In genomic region chr2:225612636-225613035, GRCh38 we compare ENCODE assay signal across 22 cellular contexts.
DNase-seq lines count a peak whose midpoint lies in the region; ATAC-seq, FAIRE-seq and TF ChIP-seq lines count a peak whose summit lies in the region.
"Had no signal": no experiment of that assay in that cellular context is flagged by ENCODE, and none has a peak within 500 bp of the region (broad histone marks: within the 10 kb centered on the region; RNA-seq: fewer than 3 reads in every experiment).

No MANE protein-coding gene starts in this region.

- no peak for TF ChIP-seq CTCF in HepG2 (CRISPR knock-in tag; IDR thresholded peaks at IDR 0.05)
- no peak for TF ChIP-seq CTCF in right lobe of liver (IDR thresholded peaks at IDR 0.05)
- no peak for TF ChIP-seq CTCF in GM12878 (IDR thresholded peaks at IDR 0.05 in 2 of 3, conservative IDR thresholded peaks at IDR 0.05 in 1 of 3; ENCODE audit: control insufficient read depth in 2 of 3, extremely low read depth in 1 of 3, insufficient read depth in 1 of 3, low read depth in 3 of 3, low read length in 3 of 3)
- no peak for TF ChIP-seq CTCF in neural crest cell (conservative IDR thresholded peaks at IDR 0.05)

- TF ChIP-seq EP300 in HepG2 (IDR thresholded peaks at IDR 0.05; ENCODE audit: low read depth in 2 of 2, low read length in 2 of 2) = no peak
- no peak for TF ChIP-seq EP300 in HepG2 (CRISPR knock-in tag; IDR thresholded peaks at IDR 0.05; ENCODE audit: borderline replicate concordance)
- no peak for TF ChIP-seq EP300 in GM12878 (IDR thresholded peaks at IDR 0.05; ENCODE audit: borderline replicate concordance in 1 of 2, control insufficient read depth in 1 of 2, low read depth in 2 of 2, low read length in 2 of 2)

- H4K20me1 ChIP-seq in HepG2 (ENCODE audit: insufficient read depth, low read length) (no peaks in the 10 kb centered on the region), GM12878 (ENCODE audit: control insufficient read depth, insufficient read depth) (no peaks in the 10 kb centered on the region)
- H4K20me1 ChIP-seq: BLaER1 treated with 17β-estradiol and CSF1 and Interleukin-3, amounts not matched to agents 10 nM and 100 nM had no signal

- BruUV-seq in HepG2 (replicated peaks; lab: Mats Ljungman, UMichigan) (no TSS peak), GM12878 (replicated peaks; lab: Mats Ljungman, UMichigan) (no TSS peak)

- SMC1A ChIA-PET in GM12878 (lab: Charles Lee; ENCODE audit: uncharacterized antibody, unreplicated experiment) = no interaction called here

- WGBS in HepG2 (ENCODE audit: low lambda C conversion rate) = 0% methylated on average over 1 of the region's 1 CpG
- WGBS in right lobe of liver (ENCODE audit: insufficient coverage, low coverage, low lambda C conversion rate, missing lambda C conversion rate) = 36% methylated on average over 1 of the region's 1 CpG
- 0% methylated on average over 1 of the region's 1 CpG for WGBS in GM12878 (ENCODE audit: insufficient coverage, insufficient replicate concordance, low lambda C conversion rate, missing lambda C conversion rate)

- intact Hi-C loops in HepG2 (cut with micrococcal nuclease; ENCODE audit: unreplicated experiment) (no loop called here), right lobe of liver (cut with DNase I) (no loop called here), GM12878 (cut with micrococcal nuclease; ENCODE audit: unreplicated experiment) (no loop called here)

- H3K4me3 ChIP-seq in HepG2 (replicated peaks in 1 of 3; ENCODE audit: insufficient read depth in 1 of 3, low read depth in 2 of 3, low read length in 3 of 3) = no peak overlapping the region
- no peak overlapping the region for H3K4me3 ChIP-seq in right lobe of liver
- H3K4me3 ChIP-seq in GM12878 = no peak overlapping the region
- H3K4me3 ChIP-seq: A549; BLaER1 treated with 17β-estradiol and CSF1 and Interleukin-3, amounts not matched to agents 10 nM and 100 nM had no signal

- no peak overlapping the region for H3K9ac ChIP-seq in HepG2 (ENCODE audit: insufficient read depth, low read depth, low read length)
- H3K9ac ChIP-seq in GM12878 (ENCODE audit: control insufficient read depth, insufficient read depth, low read length) = no peak overlapping the region
- H3K9ac ChIP-seq: BLaER1 treated with 17β-estradiol and CSF1 and Interleukin-3, amounts not matched to agents 10 nM and 100 nM had no signal

- peak overlapping the region; percentile 13 for H3K27ac Mint-ChIP-seq in neural crest cell (ENCODE audit: unreplicated experiment)
- H3K27ac Mint-ChIP-seq: B cell; CD4-positive, alpha-beta T cell; CD8-positive, alpha-beta T cell had no signal

- no peaks in the 10 kb centered on the region for H3K4me1 Mint-ChIP-seq in neural crest cell
- H3K4me1 Mint-ChIP-seq: B cell had no signal

- in situ Hi-C loops in HepG2 (cut with HindIII; ENCODE audit: extremely low pct_ligation_motif_present, low pct_unique_long_range_greater_than_20kb) (no loop called here), GM12878 (cut with MboI) (no loop called here)

- no peaks in the 10 kb centered on the region for H3K9me3 Mint-ChIP-seq in neural crest cell
- H3K9me3 Mint-ChIP-seq: CD4-positive, alpha-beta T cell; CD8-positive, alpha-beta T cell had no signal

- CTCF ChIA-PET in HepG2 (lab: Yijun Ruan, JAX; ENCODE audit: low intra/inter-chr PET ratio, low total read pairs) (no interaction called here), GM12878 (lab: Yijun Ruan, JAX) (no interaction called here)

- H3K4me2 ChIP-seq in HepG2 (ENCODE audit: low read depth, low read length) (no peak overlapping the region), GM12878 (ENCODE audit: control insufficient read depth, insufficient read depth) (no peak overlapping the region)
- H3K4me2 ChIP-seq: A549; BLaER1 treated with 17β-estradiol and CSF1 and Interleukin-3, amounts not matched to agents 10 nM and 100 nM had no signal

- H2AFZ ChIP-seq in HepG2 (ENCODE audit: low read length) (no peak overlapping the region), GM12878 (ENCODE audit: control insufficient read depth, low read depth, low read length) (no peak overlapping the region)

- POLR2A ChIA-PET in HepG2 (lab: Yijun Ruan, JAX) = no interaction called here
- POLR2A ChIA-PET in GM12878 (lab: Charles Lee) = no interaction called here

- H3K27me3 ChIP-seq in HepG2 (ENCODE audit: control insufficient read depth in 1 of 2, insufficient read depth in 2 of 2, low read length in 2 of 2) = no peaks in the 10 kb centered on the region
- H3K27me3 ChIP-seq in right lobe of liver = no peaks in the 10 kb centered on the region
- H3K27me3 ChIP-seq in GM12878 (replicated peaks in 1 of 2; ENCODE audit: control insufficient read depth in 2 of 2, insufficient read depth in 2 of 2, low read length in 1 of 2) = no peaks in the 10 kb centered on the region
- H3K27me3 ChIP-seq: BLaER1 treated with 17β-estradiol and CSF1 and Interleukin-3, amounts not matched to agents 10 nM and 100 nM had no signal

- RAD21 ChIA-PET in GM12878 (lab: Charles Lee; ENCODE audit: unreplicated experiment) = no interaction called here

- FAIRE-seq in HepG2 (lab: Jason Lieb, UNC) (no peak), GM12878 (lab: Jason Lieb, UNC) (no peak)
- FAIRE-seq: A549, D721Med, G401.6, GM12892, GM18507 had no signal

- no peak for DNase-seq in HepG2 (ENCODE audit: low spot score)
- no peak for DNase-seq in right lobe of liver
- no peak for DNase-seq in GM12878 (ENCODE audit: low read depth, low spot score)
- DNase-seq in neural crest cell (ENCODE audit: low read depth, low spot score) = no peak
- no peak for DNase-seq in T-helper 1 cell
- DNase-seq: AML-193; Caco-2; Calu3; CD4-positive, alpha-beta T cell; CD8-positive, alpha-beta T cell; DMS79 treated with DMSO at 0.1 percent for 48 hours; GF-D8 had no signal

- H3K4me1 ChIP-seq in HepG2 (ENCODE audit: insufficient read depth, low read length) (no peaks in the 10 kb centered on the region), right lobe of liver (no peaks in the 10 kb centered on the region), GM12878 (ENCODE audit: control insufficient read depth, insufficient read depth, low read length) (no peaks in the 10 kb centered on the region)
- H3K4me1 ChIP-seq: A549; BLaER1 treated with 17β-estradiol and CSF1 and Interleukin-3, amounts not matched to agents 10 nM and 100 nM; Caco-2 had no signal

- no peaks in the 10 kb centered on the region for H3K36me3 Mint-ChIP-seq in neural crest cell (ENCODE audit: low read depth)
- H3K36me3 Mint-ChIP-seq: CD8-positive, alpha-beta T cell had no signal

- H3K4me3 Mint-ChIP-seq in neural crest cell = no peak overlapping the region
- H3K4me3 Mint-ChIP-seq: B cell; CD4-positive, alpha-beta T cell; CD8-positive, alpha-beta T cell had no signal

- no peak for TF ChIP-seq POLR2A in HepG2 (IDR thresholded peaks at IDR 0.05; ENCODE audit: insufficient read depth in 1 of 2, low read depth in 2 of 2, low read length in 2 of 2)
- TF ChIP-seq POLR2A in right lobe of liver (IDR thresholded peaks at IDR 0.05) = no peak
- no peak for TF ChIP-seq POLR2A in GM12878 (IDR thresholded peaks at IDR 0.05; ENCODE audit: low read depth, low read length)

- H3K27ac ChIP-seq in HepG2 (ENCODE audit: extremely low read length, insufficient read depth, low read length) (no peak overlapping the region), right lobe of liver (no peak overlapping the region), GM12878 (ENCODE audit: control insufficient read depth, insufficient read depth) (no peak overlapping the region)
- H3K27ac ChIP-seq: 22Rv1; A549; BLaER1 treated with 17β-estradiol and CSF1 and Interleukin-3, amounts not matched to agents 10 nM and 100 nM; C4-2B had no signal

- H3K79me2 ChIP-seq in HepG2 (ENCODE audit: insufficient read depth, low read length) (no peaks in the 10 kb centered on the region), GM12878 (ENCODE audit: control insufficient read depth, insufficient read depth, low read length) (no peaks in the 10 kb centered on the region)

- ATAC-seq in HepG2 (no peak), right lobe of liver (no peak), GM12878 (no peak), GM21528 (IDR thresholded peaks at IDR 0.05; ENCODE audit: low FRiP score, unreplicated experiment) (no peak)
- ATAC-seq: A549; CD8-positive, alpha-beta T cell had no signal

- no peaks in the 10 kb centered on the region for H3K9me3 ChIP-seq in HepG2 (ENCODE audit: low read length)
- no peaks in the 10 kb centered on the region for H3K9me3 ChIP-seq in right lobe of liver
- no peaks in the 10 kb centered on the region for H3K9me3 ChIP-seq in GM12878 (replicated peaks; ENCODE audit: control insufficient read depth, insufficient read depth, low read length)
- H3K9me3 ChIP-seq: A549, Caco-2 had no signal

- H3K36me3 ChIP-seq in HepG2 (replicated peaks in 1 of 2; ENCODE audit: control insufficient read depth in 1 of 2, insufficient read depth in 2 of 2, low read length in 2 of 2) (no peaks in the 10 kb centered on the region), right lobe of liver (no peaks in the 10 kb centered on the region), GM12878 (ENCODE audit: control insufficient read depth in 2 of 2, insufficient read depth in 2 of 2, low read length in 1 of 2) (no peaks in the 10 kb centered on the region)
- H3K36me3 ChIP-seq: BLaER1 treated with 17β-estradiol and CSF1 and Interleukin-3, amounts not matched to agents 10 nM and 100 nM had no signal

- TF ChIP-seq RAD21 in HepG2 (CRISPR knock-in tag; IDR thresholded peaks at IDR 0.05) (no peak), GM12878 (IDR thresholded peaks at IDR 0.05; ENCODE audit: insufficient read depth, low read depth, low read length) (no peak)

- no peaks in the 10 kb centered on the region for H3K27me3 Mint-ChIP-seq in neural crest cell (ENCODE audit: low read depth)

TF ChIP-seq in HepG2, 621 proteins besides CTCF, POLR2A, EP300 and RAD21 (continues in another document):
- TF ChIP-seq CC2D1A (CRISPR knock-in tag; IDR thresholded peaks at IDR 0.05) (no peak), CEBPB (IDR thresholded peaks at IDR 0.05; ENCODE audit: borderline replicate concordance, low read depth, low read length) (peak; percentile 74), ZNF652 (CRISPR knock-in tag; IDR thresholded peaks at IDR 0.05; ENCODE audit: borderline replicate concordance, low read depth) (no peak), JUNB (CRISPR knock-in tag; IDR thresholded peaks at IDR 0.05; ENCODE audit: borderline replicate concordance) (no peak), NFE2L2 (IDR thresholded peaks at IDR 0.05; ENCODE audit: low read length) (no peak), CBFB (CRISPR knock-in tag; IDR thresholded peaks at IDR 0.05) (no peak)

TF ChIP-seq in GM12878, 131 proteins besides CTCF, POLR2A, EP300 and RAD21:
- TF ChIP-seq CREB1 (IDR thresholded peaks at IDR 0.05; ENCODE audit: low read depth) (peak; percentile 31; the same call in 1 of the 2 replicates), DPF2 (IDR thresholded peaks at IDR 0.05) (no peak)
TF ChIP-seq in GM12878: peak in this region for 1.

Comparison
In these comparisons a context has a peak if more than half of its experiments do, and no peak if none do; other contexts are left out.
1. Of the 75 proteins assayed by ChIP-seq in both HepG2 and GM12878: peak only in HepG2: CEBPB; only in GM12878: none; in both: none; in neither: 72; mixed calls (peak in some experiments, not most) for 2.